In the genomic region with DNA sequence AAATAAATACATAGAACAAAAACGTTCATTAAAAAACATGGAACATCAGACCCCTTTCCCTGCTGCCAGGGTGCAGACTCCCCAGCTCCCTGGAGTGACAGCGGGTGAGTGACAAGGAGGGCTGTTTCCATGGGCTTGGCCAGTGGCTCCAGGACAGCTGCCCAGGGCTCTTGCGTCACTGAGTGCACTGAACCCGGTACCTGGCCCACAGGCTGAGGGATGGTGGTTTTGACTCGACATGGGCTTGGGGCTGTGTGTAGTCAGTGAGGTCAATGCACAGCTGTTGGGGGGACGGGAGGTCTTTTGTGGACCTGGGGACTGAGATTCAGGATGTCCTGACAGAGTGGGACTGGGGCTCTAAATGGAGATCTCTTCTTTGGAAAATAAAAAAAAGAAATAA, we compare ENCODE assay signal across 1 cellular context.
TF ChIP-seq lines count a peak whose summit lies in the region.

No MANE protein-coding gene starts in this region.

TF ChIP-seq in HepG2, 621 proteins besides CTCF, POLR2A, EP300 and RAD21 (continued from another document):
- TF ChIP-seq, protein P1, sequence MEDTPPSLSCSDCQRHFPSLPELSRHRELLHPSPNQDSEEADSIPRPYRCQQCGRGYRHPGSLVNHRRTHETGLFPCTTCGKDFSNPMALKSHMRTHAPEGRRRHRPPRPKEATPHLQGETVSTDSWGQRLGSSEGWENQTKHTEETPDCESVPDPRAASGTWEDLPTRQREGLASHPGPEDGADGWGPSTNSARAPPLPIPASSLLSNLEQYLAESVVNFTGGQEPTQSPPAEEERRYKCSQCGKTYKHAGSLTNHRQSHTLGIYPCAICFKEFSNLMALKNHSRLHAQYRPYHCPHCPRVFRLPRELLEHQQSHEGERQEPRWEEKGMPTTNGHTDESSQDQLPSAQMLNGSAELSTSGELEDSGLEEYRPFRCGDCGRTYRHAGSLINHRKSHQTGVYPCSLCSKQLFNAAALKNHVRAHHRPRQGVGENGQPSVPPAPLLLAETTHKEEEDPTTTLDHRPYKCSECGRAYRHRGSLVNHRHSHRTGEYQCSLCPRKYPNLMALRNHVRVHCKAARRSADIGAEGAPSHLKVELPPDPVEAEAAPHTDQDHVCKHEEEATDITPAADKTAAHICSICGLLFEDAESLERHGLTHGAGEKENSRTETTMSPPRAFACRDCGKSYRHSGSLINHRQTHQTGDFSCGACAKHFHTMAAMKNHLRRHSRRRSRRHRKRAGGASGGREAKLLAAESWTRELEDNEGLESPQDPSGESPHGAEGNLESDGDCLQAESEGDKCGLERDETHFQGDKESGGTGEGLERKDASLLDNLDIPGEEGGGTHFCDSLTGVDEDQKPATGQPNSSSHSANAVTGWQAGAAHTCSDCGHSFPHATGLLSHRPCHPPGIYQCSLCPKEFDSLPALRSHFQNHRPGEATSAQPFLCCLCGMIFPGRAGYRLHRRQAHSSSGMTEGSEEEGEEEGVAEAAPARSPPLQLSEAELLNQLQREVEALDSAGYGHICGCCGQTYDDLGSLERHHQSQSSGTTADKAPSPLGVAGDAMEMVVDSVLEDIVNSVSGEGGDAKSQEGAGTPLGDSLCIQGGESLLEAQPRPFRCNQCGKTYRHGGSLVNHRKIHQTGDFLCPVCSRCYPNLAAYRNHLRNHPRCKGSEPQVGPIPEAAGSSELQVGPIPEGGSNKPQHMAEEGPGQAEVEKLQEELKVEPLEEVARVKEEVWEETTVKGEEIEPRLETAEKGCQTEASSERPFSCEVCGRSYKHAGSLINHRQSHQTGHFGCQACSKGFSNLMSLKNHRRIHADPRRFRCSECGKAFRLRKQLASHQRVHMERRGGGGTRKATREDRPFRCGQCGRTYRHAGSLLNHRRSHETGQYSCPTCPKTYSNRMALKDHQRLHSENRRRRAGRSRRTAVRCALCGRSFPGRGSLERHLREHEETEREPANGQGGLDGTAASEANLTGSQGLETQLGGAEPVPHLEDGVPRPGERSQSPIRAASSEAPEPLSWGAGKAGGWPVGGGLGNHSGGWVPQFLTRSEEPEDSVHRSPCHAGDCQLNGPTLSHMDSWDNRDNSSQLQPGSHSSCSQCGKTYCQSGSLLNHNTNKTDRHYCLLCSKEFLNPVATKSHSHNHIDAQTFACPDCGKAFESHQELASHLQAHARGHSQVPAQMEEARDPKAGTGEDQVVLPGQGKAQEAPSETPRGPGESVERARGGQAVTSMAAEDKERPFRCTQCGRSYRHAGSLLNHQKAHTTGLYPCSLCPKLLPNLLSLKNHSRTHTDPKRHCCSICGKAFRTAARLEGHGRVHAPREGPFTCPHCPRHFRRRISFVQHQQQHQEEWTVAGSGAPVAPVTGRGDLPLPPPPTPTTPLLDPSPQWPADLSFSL (CRISPR knock-in tag; IDR thresholded peaks at IDR 0.05): no peak
- TF ChIP-seq TAF1 (CRISPR knock-in tag; IDR thresholded peaks at IDR 0.05): no peak
- no peak for TF ChIP-seq ZNF678 (CRISPR knock-in tag; IDR thresholded peaks at IDR 0.05)
- TF ChIP-seq CEBPG (CRISPR knock-in tag; IDR thresholded peaks at IDR 0.05): no peak
TF ChIP-seq in HepG2: peak in this region for 0.
